ENCODE assay signal across 1 cellular context in the genomic region with DNA sequence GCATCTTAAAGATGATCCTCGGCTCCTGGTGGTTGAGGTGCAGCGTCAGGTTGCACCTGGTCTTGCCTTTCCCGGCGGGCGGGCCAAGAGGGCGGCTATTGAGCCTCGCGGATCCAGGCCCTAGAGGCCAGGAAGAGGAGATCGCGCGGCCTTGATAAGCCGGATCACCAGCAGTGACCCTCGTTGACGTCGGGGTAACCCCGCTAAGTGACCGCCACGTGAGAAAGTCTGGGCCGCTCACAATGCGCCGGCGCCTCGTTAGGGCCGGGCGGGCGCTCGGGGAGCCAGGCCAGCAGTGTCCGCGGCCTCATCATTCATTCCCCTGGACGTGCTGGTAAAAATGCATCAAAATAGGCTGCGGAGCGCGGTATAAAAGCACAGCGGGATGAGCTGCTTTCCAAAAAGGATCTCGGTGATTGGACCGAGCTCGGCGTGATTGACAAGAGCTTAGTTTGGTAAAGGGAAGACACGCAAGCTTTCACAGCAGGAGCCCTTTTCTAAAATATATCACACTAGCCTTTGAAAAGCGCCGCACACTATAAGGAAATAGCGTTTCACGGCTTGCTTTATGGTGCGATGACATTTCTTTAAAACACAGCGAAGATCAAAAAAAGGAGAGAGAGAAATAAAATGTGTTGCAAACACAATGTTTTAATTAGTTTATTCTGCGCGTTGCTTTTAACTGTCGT.
TF ChIP-seq lines count a peak whose summit lies in the region.

No MANE protein-coding gene starts in this region.

TF ChIP-seq in GM23338, 12 proteins besides CTCF, POLR2A, EP300 and RAD21:
- TF ChIP-seq CREB1 (CRISPR knock-in tag; IDR thresholded peaks at IDR 0.05; ENCODE audit: low read depth), result no peak
- no peak for TF ChIP-seq NANOG (IDR thresholded peaks at IDR 0.05; ENCODE audit: borderline replicate concordance)
- TF ChIP-seq, protein P1, sequence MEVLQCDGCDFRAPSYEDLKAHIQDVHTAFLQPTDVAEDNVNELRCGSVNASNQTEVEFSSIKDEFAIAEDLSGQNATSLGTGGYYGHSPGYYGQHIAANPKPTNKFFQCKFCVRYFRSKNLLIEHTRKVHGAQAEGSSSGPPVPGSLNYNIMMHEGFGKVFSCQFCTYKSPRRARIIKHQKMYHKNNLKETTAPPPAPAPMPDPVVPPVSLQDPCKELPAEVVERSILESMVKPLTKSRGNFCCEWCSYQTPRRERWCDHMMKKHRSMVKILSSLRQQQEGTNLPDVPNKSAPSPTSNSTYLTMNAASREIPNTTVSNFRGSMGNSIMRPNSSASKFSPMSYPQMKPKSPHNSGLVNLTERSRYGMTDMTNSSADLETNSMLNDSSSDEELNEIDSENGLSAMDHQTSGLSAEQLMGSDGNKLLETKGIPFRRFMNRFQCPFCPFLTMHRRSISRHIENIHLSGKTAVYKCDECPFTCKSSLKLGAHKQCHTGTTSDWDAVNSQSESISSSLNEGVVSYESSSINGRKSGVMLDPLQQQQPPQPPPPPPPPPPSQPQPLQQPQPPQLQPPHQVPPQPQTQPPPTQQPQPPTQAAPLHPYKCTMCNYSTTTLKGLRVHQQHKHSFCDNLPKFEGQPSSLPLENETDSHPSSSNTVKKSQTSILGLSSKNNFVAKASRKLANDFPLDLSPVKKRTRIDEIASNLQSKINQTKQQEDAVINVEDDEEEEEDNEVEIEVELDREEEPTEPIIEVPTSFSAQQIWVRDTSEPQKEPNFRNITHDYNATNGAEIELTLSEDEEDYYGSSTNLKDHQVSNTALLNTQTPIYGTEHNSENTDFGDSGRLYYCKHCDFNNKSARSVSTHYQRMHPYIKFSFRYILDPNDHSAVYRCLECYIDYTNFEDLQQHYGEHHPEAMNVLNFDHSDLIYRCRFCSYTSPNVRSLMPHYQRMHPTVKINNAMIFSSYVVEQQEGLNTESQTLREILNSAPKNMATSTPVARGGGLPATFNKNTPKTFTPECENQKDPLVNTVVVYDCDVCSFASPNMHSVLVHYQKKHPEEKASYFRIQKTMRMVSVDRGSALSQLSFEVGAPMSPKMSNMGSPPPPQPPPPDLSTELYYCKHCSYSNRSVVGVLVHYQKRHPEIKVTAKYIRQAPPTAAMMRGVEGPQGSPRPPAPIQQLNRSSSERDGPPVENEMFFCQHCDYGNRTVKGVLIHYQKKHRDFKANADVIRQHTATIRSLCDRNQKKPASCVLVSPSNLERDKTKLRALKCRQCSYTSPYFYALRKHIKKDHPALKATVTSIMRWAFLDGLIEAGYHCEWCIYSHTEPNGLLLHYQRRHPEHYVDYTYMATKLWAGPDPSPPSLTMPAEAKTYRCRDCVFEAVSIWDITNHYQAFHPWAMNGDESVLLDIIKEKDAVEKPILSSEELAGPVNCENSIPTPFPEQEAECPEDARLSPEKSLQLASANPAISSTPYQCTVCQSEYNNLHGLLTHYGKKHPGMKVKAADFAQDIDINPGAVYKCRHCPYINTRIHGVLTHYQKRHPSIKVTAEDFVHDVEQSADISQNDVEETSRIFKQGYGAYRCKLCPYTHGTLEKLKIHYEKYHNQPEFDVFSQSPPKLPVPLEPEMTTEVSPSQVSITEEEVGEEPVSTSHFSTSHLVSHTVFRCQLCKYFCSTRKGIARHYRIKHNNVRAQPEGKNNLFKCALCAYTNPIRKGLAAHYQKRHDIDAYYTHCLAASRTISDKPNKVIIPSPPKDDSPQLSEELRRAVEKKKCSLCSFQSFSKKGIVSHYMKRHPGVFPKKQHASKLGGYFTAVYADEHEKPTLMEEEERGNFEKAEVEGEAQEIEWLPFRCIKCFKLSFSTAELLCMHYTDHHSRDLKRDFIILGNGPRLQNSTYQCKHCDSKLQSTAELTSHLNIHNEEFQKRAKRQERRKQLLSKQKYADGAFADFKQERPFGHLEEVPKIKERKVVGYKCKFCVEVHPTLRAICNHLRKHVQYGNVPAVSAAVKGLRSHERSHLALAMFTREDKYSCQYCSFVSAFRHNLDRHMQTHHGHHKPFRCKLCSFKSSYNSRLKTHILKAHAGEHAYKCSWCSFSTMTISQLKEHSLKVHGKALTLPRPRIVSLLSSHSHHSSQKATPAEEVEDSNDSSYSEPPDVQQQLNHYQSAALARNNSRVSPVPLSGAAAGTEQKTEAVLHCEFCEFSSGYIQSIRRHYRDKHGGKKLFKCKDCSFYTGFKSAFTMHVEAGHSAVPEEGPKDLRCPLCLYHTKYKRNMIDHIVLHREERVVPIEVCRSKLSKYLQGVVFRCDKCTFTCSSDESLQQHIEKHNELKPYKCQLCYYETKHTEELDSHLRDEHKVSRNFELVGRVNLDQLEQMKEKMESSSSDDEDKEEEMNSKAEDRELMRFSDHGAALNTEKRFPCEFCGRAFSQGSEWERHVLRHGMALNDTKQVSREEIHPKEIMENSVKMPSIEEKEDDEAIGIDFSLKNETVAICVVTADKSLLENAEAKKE (CRISPR knock-in tag; IDR thresholded peaks at IDR 0.05), result no peak
- no peak for TF ChIP-seq STAT1 (IDR thresholded peaks at IDR 0.05; ENCODE audit: unreplicated experiment)
- TF ChIP-seq POLR2AphosphoS5 (IDR thresholded peaks at IDR 0.05; ENCODE audit: low read depth), result no peak
- TF ChIP-seq, protein P2, sequence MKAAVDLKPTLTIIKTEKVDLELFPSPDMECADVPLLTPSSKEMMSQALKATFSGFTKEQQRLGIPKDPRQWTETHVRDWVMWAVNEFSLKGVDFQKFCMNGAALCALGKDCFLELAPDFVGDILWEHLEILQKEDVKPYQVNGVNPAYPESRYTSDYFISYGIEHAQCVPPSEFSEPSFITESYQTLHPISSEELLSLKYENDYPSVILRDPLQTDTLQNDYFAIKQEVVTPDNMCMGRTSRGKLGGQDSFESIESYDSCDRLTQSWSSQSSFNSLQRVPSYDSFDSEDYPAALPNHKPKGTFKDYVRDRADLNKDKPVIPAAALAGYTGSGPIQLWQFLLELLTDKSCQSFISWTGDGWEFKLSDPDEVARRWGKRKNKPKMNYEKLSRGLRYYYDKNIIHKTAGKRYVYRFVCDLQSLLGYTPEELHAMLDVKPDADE (IDR thresholded peaks at IDR 0.05), result no peak
- TF ChIP-seq, protein P3, sequence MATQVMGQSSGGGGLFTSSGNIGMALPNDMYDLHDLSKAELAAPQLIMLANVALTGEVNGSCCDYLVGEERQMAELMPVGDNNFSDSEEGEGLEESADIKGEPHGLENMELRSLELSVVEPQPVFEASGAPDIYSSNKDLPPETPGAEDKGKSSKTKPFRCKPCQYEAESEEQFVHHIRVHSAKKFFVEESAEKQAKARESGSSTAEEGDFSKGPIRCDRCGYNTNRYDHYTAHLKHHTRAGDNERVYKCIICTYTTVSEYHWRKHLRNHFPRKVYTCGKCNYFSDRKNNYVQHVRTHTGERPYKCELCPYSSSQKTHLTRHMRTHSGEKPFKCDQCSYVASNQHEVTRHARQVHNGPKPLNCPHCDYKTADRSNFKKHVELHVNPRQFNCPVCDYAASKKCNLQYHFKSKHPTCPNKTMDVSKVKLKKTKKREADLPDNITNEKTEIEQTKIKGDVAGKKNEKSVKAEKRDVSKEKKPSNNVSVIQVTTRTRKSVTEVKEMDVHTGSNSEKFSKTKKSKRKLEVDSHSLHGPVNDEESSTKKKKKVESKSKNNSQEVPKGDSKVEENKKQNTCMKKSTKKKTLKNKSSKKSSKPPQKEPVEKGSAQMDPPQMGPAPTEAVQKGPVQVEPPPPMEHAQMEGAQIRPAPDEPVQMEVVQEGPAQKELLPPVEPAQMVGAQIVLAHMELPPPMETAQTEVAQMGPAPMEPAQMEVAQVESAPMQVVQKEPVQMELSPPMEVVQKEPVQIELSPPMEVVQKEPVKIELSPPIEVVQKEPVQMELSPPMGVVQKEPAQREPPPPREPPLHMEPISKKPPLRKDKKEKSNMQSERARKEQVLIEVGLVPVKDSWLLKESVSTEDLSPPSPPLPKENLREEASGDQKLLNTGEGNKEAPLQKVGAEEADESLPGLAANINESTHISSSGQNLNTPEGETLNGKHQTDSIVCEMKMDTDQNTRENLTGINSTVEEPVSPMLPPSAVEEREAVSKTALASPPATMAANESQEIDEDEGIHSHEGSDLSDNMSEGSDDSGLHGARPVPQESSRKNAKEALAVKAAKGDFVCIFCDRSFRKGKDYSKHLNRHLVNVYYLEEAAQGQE (IDR thresholded peaks at IDR 0.05; ENCODE audit: unreplicated experiment), result no peak
- no peak for TF ChIP-seq EZH2phosphoT487 (IDR thresholded peaks at IDR 0.05; ENCODE audit: unreplicated experiment)
- no peak for TF ChIP-seq ZNF114 (CRISPR knock-in tag; IDR thresholded peaks at IDR 0.05)
- no peak for TF ChIP-seq EZH2 (IDR thresholded peaks at IDR 0.05; ENCODE audit: low read depth, unreplicated experiment)
- TF ChIP-seq ZNF331 (CRISPR knock-in tag; IDR thresholded peaks at IDR 0.05; ENCODE audit: low read depth), result no peak
- no peak for TF ChIP-seq JUNB (IDR thresholded peaks at IDR 0.05; ENCODE audit: unreplicated experiment)
